Comparison of ENCODE assay signal across 2 cellular contexts in the genomic region with DNA sequence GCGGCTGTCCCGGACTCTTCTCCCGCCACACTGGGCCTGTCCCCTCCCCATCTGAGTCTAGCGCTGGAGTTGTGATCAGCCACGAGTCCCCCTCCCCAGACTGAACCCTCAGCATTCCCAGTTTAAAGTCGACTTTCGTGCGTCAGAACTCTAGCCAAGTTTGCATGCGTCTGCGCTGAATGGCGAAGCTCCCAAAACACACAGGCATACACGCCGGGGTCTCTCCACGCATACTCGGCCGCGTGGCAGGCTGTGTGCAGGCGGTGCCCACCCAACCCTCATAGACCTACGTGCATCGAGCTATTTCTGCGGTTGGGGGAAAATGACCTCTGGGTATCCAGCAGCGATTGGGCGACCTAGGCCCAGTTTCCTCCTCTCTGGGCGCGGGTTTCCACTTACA.
TF ChIP-seq lines count a peak whose summit lies in the region.

No MANE protein-coding gene starts in this region.

TF ChIP-seq in GM23338, 12 proteins besides CTCF, POLR2A, EP300 and RAD21:
- no peak for TF ChIP-seq POLR2AphosphoS5 (IDR thresholded peaks at IDR 0.05; ENCODE audit: low read depth)
- TF ChIP-seq, protein P1, sequence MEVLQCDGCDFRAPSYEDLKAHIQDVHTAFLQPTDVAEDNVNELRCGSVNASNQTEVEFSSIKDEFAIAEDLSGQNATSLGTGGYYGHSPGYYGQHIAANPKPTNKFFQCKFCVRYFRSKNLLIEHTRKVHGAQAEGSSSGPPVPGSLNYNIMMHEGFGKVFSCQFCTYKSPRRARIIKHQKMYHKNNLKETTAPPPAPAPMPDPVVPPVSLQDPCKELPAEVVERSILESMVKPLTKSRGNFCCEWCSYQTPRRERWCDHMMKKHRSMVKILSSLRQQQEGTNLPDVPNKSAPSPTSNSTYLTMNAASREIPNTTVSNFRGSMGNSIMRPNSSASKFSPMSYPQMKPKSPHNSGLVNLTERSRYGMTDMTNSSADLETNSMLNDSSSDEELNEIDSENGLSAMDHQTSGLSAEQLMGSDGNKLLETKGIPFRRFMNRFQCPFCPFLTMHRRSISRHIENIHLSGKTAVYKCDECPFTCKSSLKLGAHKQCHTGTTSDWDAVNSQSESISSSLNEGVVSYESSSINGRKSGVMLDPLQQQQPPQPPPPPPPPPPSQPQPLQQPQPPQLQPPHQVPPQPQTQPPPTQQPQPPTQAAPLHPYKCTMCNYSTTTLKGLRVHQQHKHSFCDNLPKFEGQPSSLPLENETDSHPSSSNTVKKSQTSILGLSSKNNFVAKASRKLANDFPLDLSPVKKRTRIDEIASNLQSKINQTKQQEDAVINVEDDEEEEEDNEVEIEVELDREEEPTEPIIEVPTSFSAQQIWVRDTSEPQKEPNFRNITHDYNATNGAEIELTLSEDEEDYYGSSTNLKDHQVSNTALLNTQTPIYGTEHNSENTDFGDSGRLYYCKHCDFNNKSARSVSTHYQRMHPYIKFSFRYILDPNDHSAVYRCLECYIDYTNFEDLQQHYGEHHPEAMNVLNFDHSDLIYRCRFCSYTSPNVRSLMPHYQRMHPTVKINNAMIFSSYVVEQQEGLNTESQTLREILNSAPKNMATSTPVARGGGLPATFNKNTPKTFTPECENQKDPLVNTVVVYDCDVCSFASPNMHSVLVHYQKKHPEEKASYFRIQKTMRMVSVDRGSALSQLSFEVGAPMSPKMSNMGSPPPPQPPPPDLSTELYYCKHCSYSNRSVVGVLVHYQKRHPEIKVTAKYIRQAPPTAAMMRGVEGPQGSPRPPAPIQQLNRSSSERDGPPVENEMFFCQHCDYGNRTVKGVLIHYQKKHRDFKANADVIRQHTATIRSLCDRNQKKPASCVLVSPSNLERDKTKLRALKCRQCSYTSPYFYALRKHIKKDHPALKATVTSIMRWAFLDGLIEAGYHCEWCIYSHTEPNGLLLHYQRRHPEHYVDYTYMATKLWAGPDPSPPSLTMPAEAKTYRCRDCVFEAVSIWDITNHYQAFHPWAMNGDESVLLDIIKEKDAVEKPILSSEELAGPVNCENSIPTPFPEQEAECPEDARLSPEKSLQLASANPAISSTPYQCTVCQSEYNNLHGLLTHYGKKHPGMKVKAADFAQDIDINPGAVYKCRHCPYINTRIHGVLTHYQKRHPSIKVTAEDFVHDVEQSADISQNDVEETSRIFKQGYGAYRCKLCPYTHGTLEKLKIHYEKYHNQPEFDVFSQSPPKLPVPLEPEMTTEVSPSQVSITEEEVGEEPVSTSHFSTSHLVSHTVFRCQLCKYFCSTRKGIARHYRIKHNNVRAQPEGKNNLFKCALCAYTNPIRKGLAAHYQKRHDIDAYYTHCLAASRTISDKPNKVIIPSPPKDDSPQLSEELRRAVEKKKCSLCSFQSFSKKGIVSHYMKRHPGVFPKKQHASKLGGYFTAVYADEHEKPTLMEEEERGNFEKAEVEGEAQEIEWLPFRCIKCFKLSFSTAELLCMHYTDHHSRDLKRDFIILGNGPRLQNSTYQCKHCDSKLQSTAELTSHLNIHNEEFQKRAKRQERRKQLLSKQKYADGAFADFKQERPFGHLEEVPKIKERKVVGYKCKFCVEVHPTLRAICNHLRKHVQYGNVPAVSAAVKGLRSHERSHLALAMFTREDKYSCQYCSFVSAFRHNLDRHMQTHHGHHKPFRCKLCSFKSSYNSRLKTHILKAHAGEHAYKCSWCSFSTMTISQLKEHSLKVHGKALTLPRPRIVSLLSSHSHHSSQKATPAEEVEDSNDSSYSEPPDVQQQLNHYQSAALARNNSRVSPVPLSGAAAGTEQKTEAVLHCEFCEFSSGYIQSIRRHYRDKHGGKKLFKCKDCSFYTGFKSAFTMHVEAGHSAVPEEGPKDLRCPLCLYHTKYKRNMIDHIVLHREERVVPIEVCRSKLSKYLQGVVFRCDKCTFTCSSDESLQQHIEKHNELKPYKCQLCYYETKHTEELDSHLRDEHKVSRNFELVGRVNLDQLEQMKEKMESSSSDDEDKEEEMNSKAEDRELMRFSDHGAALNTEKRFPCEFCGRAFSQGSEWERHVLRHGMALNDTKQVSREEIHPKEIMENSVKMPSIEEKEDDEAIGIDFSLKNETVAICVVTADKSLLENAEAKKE (CRISPR knock-in tag; IDR thresholded peaks at IDR 0.05), result no peak
- no peak for TF ChIP-seq JUNB (IDR thresholded peaks at IDR 0.05; ENCODE audit: unreplicated experiment)
- no peak for TF ChIP-seq EZH2phosphoT487 (IDR thresholded peaks at IDR 0.05; ENCODE audit: unreplicated experiment)
- TF ChIP-seq, protein P2, sequence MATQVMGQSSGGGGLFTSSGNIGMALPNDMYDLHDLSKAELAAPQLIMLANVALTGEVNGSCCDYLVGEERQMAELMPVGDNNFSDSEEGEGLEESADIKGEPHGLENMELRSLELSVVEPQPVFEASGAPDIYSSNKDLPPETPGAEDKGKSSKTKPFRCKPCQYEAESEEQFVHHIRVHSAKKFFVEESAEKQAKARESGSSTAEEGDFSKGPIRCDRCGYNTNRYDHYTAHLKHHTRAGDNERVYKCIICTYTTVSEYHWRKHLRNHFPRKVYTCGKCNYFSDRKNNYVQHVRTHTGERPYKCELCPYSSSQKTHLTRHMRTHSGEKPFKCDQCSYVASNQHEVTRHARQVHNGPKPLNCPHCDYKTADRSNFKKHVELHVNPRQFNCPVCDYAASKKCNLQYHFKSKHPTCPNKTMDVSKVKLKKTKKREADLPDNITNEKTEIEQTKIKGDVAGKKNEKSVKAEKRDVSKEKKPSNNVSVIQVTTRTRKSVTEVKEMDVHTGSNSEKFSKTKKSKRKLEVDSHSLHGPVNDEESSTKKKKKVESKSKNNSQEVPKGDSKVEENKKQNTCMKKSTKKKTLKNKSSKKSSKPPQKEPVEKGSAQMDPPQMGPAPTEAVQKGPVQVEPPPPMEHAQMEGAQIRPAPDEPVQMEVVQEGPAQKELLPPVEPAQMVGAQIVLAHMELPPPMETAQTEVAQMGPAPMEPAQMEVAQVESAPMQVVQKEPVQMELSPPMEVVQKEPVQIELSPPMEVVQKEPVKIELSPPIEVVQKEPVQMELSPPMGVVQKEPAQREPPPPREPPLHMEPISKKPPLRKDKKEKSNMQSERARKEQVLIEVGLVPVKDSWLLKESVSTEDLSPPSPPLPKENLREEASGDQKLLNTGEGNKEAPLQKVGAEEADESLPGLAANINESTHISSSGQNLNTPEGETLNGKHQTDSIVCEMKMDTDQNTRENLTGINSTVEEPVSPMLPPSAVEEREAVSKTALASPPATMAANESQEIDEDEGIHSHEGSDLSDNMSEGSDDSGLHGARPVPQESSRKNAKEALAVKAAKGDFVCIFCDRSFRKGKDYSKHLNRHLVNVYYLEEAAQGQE (IDR thresholded peaks at IDR 0.05; ENCODE audit: unreplicated experiment), result no peak
- TF ChIP-seq ZNF331 (CRISPR knock-in tag; IDR thresholded peaks at IDR 0.05; ENCODE audit: low read depth), result no peak

TF ChIP-seq in K562, 482 proteins besides CTCF, POLR2A, EP300 and RAD21:
- TF ChIP-seq MXI1 (IDR thresholded peaks at IDR 0.05; ENCODE audit: low read depth, low read length) (no peak), ZNF584 (CRISPR knock-in tag; IDR thresholded peaks at IDR 0.05; ENCODE audit: low read depth) (no peak), ZNF311 (CRISPR knock-in tag; IDR thresholded peaks at IDR 0.05) (no peak), FOS (IDR thresholded peaks at IDR 0.05; ENCODE audit: extremely low read depth, insufficient read length) (no peak), ZC3H11A (IDR thresholded peaks at IDR 0.05; ENCODE audit: low read depth, low read length) (no peak), CBFA2T3 (IDR thresholded peaks at IDR 0.05) (no peak), ZBTB7A (IDR thresholded peaks at IDR 0.05; ENCODE audit: borderline replicate concordance, control insufficient read depth, low read depth, low read length) (no peak), FOXK2 (conservative IDR thresholded peaks at IDR 0.05 in 1 of 2, IDR thresholded peaks at IDR 0.05 in 1 of 2; ENCODE audit: low read depth in 2 of 2) (no peak), FOXM1 (IDR thresholded peaks at IDR 0.05; ENCODE audit: low read depth) (no peak), FOXM1 (CRISPR knock-in tag; IDR thresholded peaks at IDR 0.05; ENCODE audit: low read depth) (no peak), ZNF217 (CRISPR knock-in tag; IDR thresholded peaks at IDR 0.05) (no peak), NUFIP1 (IDR thresholded peaks at IDR 0.05; ENCODE audit: partially characterized antibody) (no peak), PCBP2 (IDR thresholded peaks at IDR 0.05; ENCODE audit: low read depth, low read length, poor library complexity, severe bottlenecking) (no peak), LEF1 (IDR thresholded peaks at IDR 0.05) (no peak), LARP7 (IDR thresholded peaks at IDR 0.05) (no peak), HNRNPLL (IDR thresholded peaks at IDR 0.05; ENCODE audit: low read depth, low read length, poor library complexity, severe bottlenecking) (no peak)
- TF ChIP-seq, protein P3, sequence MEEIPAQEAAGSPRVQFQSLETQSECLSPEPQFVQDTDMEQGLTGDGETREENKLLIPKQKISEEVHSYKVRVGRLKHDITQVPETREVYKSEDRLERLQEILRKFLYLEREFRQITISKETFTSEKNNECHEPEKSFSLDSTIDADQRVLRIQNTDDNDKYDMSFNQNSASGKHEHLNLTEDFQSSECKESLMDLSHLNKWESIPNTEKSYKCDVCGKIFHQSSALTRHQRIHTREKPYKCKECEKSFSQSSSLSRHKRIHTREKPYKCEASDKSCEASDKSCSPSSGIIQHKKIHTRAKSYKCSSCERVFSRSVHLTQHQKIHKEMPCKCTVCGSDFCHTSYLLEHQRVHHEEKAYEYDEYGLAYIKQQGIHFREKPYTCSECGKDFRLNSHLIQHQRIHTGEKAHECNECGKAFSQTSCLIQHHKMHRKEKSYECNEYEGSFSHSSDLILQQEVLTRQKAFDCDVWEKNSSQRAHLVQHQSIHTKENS (CRISPR knock-in tag; IDR thresholded peaks at IDR 0.05), result no peak
- TF ChIP-seq, protein P4, sequence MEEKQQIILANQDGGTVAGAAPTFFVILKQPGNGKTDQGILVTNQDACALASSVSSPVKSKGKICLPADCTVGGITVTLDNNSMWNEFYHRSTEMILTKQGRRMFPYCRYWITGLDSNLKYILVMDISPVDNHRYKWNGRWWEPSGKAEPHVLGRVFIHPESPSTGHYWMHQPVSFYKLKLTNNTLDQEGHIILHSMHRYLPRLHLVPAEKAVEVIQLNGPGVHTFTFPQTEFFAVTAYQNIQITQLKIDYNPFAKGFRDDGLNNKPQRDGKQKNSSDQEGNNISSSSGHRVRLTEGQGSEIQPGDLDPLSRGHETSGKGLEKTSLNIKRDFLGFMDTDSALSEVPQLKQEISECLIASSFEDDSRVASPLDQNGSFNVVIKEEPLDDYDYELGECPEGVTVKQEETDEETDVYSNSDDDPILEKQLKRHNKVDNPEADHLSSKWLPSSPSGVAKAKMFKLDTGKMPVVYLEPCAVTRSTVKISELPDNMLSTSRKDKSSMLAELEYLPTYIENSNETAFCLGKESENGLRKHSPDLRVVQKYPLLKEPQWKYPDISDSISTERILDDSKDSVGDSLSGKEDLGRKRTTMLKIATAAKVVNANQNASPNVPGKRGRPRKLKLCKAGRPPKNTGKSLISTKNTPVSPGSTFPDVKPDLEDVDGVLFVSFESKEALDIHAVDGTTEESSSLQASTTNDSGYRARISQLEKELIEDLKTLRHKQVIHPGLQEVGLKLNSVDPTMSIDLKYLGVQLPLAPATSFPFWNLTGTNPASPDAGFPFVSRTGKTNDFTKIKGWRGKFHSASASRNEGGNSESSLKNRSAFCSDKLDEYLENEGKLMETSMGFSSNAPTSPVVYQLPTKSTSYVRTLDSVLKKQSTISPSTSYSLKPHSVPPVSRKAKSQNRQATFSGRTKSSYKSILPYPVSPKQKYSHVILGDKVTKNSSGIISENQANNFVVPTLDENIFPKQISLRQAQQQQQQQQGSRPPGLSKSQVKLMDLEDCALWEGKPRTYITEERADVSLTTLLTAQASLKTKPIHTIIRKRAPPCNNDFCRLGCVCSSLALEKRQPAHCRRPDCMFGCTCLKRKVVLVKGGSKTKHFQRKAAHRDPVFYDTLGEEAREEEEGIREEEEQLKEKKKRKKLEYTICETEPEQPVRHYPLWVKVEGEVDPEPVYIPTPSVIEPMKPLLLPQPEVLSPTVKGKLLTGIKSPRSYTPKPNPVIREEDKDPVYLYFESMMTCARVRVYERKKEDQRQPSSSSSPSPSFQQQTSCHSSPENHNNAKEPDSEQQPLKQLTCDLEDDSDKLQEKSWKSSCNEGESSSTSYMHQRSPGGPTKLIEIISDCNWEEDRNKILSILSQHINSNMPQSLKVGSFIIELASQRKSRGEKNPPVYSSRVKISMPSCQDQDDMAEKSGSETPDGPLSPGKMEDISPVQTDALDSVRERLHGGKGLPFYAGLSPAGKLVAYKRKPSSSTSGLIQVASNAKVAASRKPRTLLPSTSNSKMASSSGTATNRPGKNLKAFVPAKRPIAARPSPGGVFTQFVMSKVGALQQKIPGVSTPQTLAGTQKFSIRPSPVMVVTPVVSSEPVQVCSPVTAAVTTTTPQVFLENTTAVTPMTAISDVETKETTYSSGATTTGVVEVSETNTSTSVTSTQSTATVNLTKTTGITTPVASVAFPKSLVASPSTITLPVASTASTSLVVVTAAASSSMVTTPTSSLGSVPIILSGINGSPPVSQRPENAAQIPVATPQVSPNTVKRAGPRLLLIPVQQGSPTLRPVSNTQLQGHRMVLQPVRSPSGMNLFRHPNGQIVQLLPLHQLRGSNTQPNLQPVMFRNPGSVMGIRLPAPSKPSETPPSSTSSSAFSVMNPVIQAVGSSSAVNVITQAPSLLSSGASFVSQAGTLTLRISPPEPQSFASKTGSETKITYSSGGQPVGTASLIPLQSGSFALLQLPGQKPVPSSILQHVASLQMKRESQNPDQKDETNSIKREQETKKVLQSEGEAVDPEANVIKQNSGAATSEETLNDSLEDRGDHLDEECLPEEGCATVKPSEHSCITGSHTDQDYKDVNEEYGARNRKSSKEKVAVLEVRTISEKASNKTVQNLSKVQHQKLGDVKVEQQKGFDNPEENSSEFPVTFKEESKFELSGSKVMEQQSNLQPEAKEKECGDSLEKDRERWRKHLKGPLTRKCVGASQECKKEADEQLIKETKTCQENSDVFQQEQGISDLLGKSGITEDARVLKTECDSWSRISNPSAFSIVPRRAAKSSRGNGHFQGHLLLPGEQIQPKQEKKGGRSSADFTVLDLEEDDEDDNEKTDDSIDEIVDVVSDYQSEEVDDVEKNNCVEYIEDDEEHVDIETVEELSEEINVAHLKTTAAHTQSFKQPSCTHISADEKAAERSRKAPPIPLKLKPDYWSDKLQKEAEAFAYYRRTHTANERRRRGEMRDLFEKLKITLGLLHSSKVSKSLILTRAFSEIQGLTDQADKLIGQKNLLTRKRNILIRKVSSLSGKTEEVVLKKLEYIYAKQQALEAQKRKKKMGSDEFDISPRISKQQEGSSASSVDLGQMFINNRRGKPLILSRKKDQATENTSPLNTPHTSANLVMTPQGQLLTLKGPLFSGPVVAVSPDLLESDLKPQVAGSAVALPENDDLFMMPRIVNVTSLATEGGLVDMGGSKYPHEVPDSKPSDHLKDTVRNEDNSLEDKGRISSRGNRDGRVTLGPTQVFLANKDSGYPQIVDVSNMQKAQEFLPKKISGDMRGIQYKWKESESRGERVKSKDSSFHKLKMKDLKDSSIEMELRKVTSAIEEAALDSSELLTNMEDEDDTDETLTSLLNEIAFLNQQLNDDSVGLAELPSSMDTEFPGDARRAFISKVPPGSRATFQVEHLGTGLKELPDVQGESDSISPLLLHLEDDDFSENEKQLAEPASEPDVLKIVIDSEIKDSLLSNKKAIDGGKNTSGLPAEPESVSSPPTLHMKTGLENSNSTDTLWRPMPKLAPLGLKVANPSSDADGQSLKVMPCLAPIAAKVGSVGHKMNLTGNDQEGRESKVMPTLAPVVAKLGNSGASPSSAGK (IDR thresholded peaks at IDR 0.05), result no peak
- TF ChIP-seq, protein P5, sequence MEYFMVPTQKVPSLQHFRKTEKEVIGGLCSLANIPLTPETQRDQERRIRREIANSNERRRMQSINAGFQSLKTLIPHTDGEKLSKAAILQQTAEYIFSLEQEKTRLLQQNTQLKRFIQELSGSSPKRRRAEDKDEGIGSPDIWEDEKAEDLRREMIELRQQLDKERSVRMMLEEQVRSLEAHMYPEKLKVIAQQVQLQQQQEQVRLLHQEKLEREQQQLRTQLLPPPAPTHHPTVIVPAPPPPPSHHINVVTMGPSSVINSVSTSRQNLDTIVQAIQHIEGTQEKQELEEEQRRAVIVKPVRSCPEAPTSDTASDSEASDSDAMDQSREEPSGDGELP (CRISPR knock-in tag; IDR thresholded peaks at IDR 0.05; ENCODE audit: borderline replicate concordance), result no peak
